Comparison of ENCODE assay signal across 22 cellular contexts in genomic region chr3:17840126-17840525, GRCh38.
A peak's percentile ranks its signal among the peaks of the same experiment; 100 is the strongest.
DNase-seq lines count a peak whose midpoint lies in the region; ATAC-seq lines count a peak whose summit lies in the region.
"Had no signal": no experiment of that assay in that cellular context is flagged by ENCODE, and none has a peak within 500 bp of the region (broad histone marks: within the 10 kb centered on the region; RNA-seq: fewer than 3 reads in every experiment).

No MANE protein-coding gene starts in this region.

- H3K27ac ChIP-seq in angular gyrus (ENCODE audit: low read depth, low read length), result peak overlapping the region; percentile 29
- H3K27ac ChIP-seq: C4-2B, PC-9 had no signal

- ATAC-seq in GM18861 (IDR thresholded peaks at IDR 0.05; ENCODE audit: unreplicated experiment), result no peak
- ATAC-seq: CD8-positive, alpha-beta T cell; Right ventricle myocardium inferior had no signal

- DNase-seq in GDM1 (lab: John Stamatoyannopoulos, UW), result peak; percentile 32
- peak; percentile 8 to 26 for DNase-seq in Kasumi-1 (lab: John Stamatoyannopoulos, UW)
- DNase-seq in occipital lobe (lab: John Stamatoyannopoulos, UW), result peak; percentile 2
- no peak for DNase-seq in SIG-M5 (lab: John Stamatoyannopoulos, UW)
- no peak for DNase-seq in islet precursor cell
- DNase-seq in hepatic stellate cell (ENCODE audit: low spot score), result no peak
- DNase-seq: Caco-2; CD8-positive, alpha-beta T cell; EL; HCEC 1CT; MM.1S; NCI-H1105; NCI-H146; NCI-H2029; NCI-H446; NCI-H524 treated with DMSO at 0.1 percent for 48 hours; NCI-H82; PC-9 had no signal

Comparison
In these comparisons a context has a peak if more than half of its experiments do, and no peak if none do; other contexts are left out.
1. DNase-seq: peak in GDM1 (single experiment), Kasumi-1 (2 of 2) and occipital lobe (single experiment); none in SIG-M5 (single experiment), islet precursor cell (single experiment) and hepatic stellate cell (single experiment).